ENCODE assay signal across 2 cellular contexts in genomic region chr4:159209249-159209648, GRCh38.
TF ChIP-seq lines count a peak whose summit lies in the region.

No MANE protein-coding gene starts in this region.

TF ChIP-seq in GM23338, 12 proteins besides CTCF, POLR2A, EP300 and RAD21 (continued from another document):
- no peak for TF ChIP-seq REST (IDR thresholded peaks at IDR 0.05; ENCODE audit: unreplicated experiment)
- TF ChIP-seq ZNF331 (CRISPR knock-in tag; IDR thresholded peaks at IDR 0.05; ENCODE audit: low read depth): no peak
- no peak for TF ChIP-seq POLR2AphosphoS5 (IDR thresholded peaks at IDR 0.05; ENCODE audit: low read depth)
- TF ChIP-seq JUNB (IDR thresholded peaks at IDR 0.05; ENCODE audit: unreplicated experiment): no peak
- no peak for TF ChIP-seq EZH2phosphoT487 (IDR thresholded peaks at IDR 0.05; ENCODE audit: unreplicated experiment)
- TF ChIP-seq ZNF462 (CRISPR knock-in tag; IDR thresholded peaks at IDR 0.05): no peak
- no peak for TF ChIP-seq STAT1 (IDR thresholded peaks at IDR 0.05; ENCODE audit: unreplicated experiment)
- no peak for TF ChIP-seq ZNF114 (CRISPR knock-in tag; IDR thresholded peaks at IDR 0.05)
- no peak for TF ChIP-seq CREB1 (CRISPR knock-in tag; IDR thresholded peaks at IDR 0.05; ENCODE audit: low read depth)
- no peak for TF ChIP-seq NANOG (IDR thresholded peaks at IDR 0.05; ENCODE audit: borderline replicate concordance)
- no peak for TF ChIP-seq EZH2 (IDR thresholded peaks at IDR 0.05; ENCODE audit: low read depth, unreplicated experiment)

TF ChIP-seq in WTC11, 78 proteins besides CTCF, POLR2A, EP300 and RAD21 (continued from another document):
- TF ChIP-seq AR (CRISPR knock-in tag; IDR thresholded peaks at IDR 0.05) (no peak), JUN (CRISPR knock-in tag; IDR thresholded peaks at IDR 0.05) (no peak), SP1 (CRISPR knock-in tag; conservative IDR thresholded peaks at IDR 0.05) (no peak), HMGXB4 (CRISPR knock-in tag; IDR thresholded peaks at IDR 0.05) (no peak), NR2C2 (CRISPR knock-in tag; IDR thresholded peaks at IDR 0.05) (no peak), STAT6 (CRISPR knock-in tag; conservative IDR thresholded peaks at IDR 0.05; ENCODE audit: low read depth) (no peak), NFE2L1 (CRISPR knock-in tag; IDR thresholded peaks at IDR 0.05) (no peak), NFYB (CRISPR knock-in tag; conservative IDR thresholded peaks at IDR 0.05; ENCODE audit: low read depth) (no peak), ATF2 (CRISPR knock-in tag; IDR thresholded peaks at IDR 0.05; ENCODE audit: borderline replicate concordance, low read depth) (no peak), FOXP1 (CRISPR knock-in tag; IDR thresholded peaks at IDR 0.05; ENCODE audit: borderline replicate concordance) (no peak), TEAD4 (CRISPR knock-in tag; IDR thresholded peaks at IDR 0.05) (no peak), HMGA2 (CRISPR knock-in tag; IDR thresholded peaks at IDR 0.05) (no peak), NR3C1 (CRISPR knock-in tag; conservative IDR thresholded peaks at IDR 0.05; ENCODE audit: low read depth) (no peak)
